1 cellular context compared by ENCODE assay signal in the genomic region with DNA sequence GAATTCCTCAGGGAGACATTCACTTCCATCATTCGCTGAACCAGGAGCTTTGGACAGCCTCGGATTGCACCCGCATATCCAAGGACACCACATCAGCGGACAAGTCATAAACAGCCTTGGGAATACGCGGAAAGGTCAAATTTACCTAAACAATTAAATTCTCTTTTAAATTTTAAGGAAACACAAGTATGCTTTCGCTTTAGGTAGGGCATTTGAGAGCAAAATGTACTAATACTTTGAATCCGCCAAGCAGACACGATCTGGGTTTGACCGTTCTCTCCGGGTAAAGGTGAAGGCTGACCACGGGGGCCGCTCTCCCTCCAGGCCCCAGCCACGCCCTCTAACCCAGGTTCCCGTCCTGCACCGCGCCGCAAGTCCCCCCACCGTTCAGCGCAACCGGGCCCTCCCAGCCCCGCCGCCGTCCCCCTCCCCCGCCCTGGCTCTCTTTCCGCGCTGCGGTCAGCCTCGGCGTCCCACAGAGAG.
TF ChIP-seq lines count a peak whose summit lies in the region.

No MANE protein-coding gene starts in this region.

TF ChIP-seq in HepG2, 621 proteins besides CTCF, POLR2A, EP300 and RAD21 (continued from another document):
- TF ChIP-seq KIAA2018 (CRISPR knock-in tag; IDR thresholded peaks at IDR 0.05; ENCODE audit: borderline replicate concordance) (no peak), ZHX2 (IDR thresholded peaks at IDR 0.05; ENCODE audit: low read depth) (0 out of 2 replicates have a peak, but pooled peaks have one; percentile 39), ZHX2 (CRISPR knock-in tag; IDR thresholded peaks at IDR 0.05; ENCODE audit: borderline replicate concordance) (no peak), ZFX (CRISPR knock-in tag; IDR thresholded peaks at IDR 0.05; ENCODE audit: low read depth) (peak; percentile 77), DMAP1 (CRISPR knock-in tag; IDR thresholded peaks at IDR 0.05) (peak; percentile 71; the same call in 1 of the 2 replicates), KAT8 (CRISPR knock-in tag; IDR thresholded peaks at IDR 0.05) (peak; percentile 72), HBP1 (CRISPR knock-in tag; IDR thresholded peaks at IDR 0.05; ENCODE audit: low read depth) (no peak), KLF16 (CRISPR knock-in tag; IDR thresholded peaks at IDR 0.05) (0 out of 4 replicates have a peak, but pooled peaks of 1 of the 2 experiments have one; percentile 3), ZNF354B (CRISPR knock-in tag; IDR thresholded peaks at IDR 0.05) (no peak; the same call in 1 of the 2 replicates), FOXP1 (IDR thresholded peaks at IDR 0.05) (no peak), FOXP1 (CRISPR knock-in tag; IDR thresholded peaks at IDR 0.05) (no peak), ZNF644 (CRISPR knock-in tag; IDR thresholded peaks at IDR 0.05; ENCODE audit: low read depth) (no peak), ZNF569 (CRISPR knock-in tag; IDR thresholded peaks at IDR 0.05; ENCODE audit: borderline replicate concordance) (no peak), ELF3 (CRISPR knock-in tag; IDR thresholded peaks at IDR 0.05) (no peak), ZBTB43 (CRISPR knock-in tag; conservative IDR thresholded peaks at IDR 0.05) (peak; percentile 26), PATZ1 (CRISPR knock-in tag; IDR thresholded peaks at IDR 0.05) (peak; percentile 64)
